Comparison of ENCODE assay signal across 1 cellular context in the genomic region with DNA sequence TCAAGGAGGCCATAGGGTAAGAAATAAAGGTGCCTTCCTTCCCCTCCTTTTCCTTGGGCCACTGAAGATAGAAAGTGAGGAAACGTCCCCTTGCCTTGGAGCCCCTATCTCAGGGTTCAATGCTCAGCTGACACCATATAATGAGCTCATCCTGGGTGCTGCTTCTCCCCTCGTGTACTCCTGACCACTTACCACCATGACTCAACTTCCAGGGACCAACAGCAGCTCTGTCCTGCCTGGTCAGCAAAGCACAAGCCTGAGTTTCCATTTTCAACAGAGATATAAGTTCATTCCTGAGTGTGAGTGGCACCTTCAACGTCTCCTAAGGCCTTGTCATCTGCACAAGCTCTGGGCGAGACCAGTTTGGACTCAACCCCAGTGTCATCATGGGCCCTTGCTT.
TF ChIP-seq lines count a peak whose summit lies in the region.

No MANE protein-coding gene starts in this region.

TF ChIP-seq in H1, 55 proteins besides CTCF, POLR2A, EP300 and RAD21 (continued from another document):
- TF ChIP-seq GTF2F1 (IDR thresholded peaks at IDR 0.05; ENCODE audit: borderline replicate concordance, low read depth, low read length) (no peak), KDM1A (IDR thresholded peaks at IDR 0.05; ENCODE audit: borderline replicate concordance, low read length) (no peak), CHD2 (IDR thresholded peaks at IDR 0.05; ENCODE audit: low read length) (no peak), POLR2AphosphoS5 (IDR thresholded peaks at IDR 0.05; ENCODE audit: low read depth, low read length) (no peak), CREB1 (IDR thresholded peaks at IDR 0.05) (no peak)
- TF ChIP-seq, protein P1, sequence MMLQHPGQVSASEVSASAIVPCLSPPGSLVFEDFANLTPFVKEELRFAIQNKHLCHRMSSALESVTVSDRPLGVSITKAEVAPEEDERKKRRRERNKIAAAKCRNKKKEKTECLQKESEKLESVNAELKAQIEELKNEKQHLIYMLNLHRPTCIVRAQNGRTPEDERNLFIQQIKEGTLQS (IDR thresholded peaks at IDR 0.05; ENCODE audit: insufficient read depth, low read depth, low read length): no peak
